Comparison of ENCODE assay signal across 8 cellular contexts in the genomic region with DNA sequence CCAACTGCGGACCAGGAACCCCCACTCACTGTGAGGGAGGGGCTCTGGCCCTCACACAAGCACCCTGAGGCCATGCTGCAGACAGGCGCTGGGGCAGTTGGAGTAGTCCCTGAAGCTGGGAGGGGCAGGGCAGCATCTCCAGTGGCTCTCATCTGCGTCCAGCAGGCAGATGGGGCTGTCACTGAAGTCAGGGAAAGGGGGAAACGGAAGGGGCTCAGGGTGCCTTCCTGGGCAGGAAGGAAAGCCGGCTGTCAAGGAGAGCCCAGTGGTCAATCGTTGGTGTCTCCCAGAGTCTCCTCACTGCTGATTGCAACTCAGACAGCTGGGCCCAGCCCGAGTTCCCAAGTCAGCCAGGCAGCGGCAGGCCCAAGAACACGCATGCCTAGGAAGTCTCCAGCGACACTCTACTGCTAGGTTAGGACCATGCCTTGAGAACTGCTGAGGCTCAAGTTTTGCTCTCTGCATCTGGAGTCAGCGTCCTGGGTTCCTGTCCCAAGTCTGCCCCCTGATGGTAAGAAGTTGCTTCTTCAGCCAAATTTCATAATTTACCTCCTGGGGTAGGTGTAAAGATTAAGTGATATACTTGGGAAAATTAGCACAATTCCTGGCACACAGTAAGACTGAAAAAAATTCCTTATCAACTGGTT.
DNase-seq lines count a peak whose midpoint lies in the region; ATAC-seq lines count a peak whose summit lies in the region.

No MANE protein-coding gene starts in this region.

- ATAC-seq in GM18511 (IDR thresholded peaks at IDR 0.05; ENCODE audit: unreplicated experiment), result peak; percentile 73
- peak; percentile 72 for ATAC-seq in HG03196 (IDR thresholded peaks at IDR 0.05; ENCODE audit: unreplicated experiment)

- DNase-seq in AG08395 (ENCODE audit: low spot score), result peak; percentile 93
- DNase-seq in NCI-H748 (lab: John Stamatoyannopoulos, UW; ENCODE audit: unreplicated experiment), result peak; percentile 47
- peak; percentile 35 to 42 for DNase-seq in activated CD4-positive, alpha-beta T cell treated with anti-CD3 and anti-CD28 coated beads, Interleukin-2, amount 50 U/mL, for 4 hours
- DNase-seq in effector CD8-positive, alpha-beta T cell (lab: John Stamatoyannopoulos, UW), result peak; percentile 31
- peak; percentile 90 for DNase-seq in medulla oblongata (ENCODE audit: extremely low spot score)
- peak; percentile 60 for DNase-seq in stimulated activated CD8-positive, alpha-beta memory T cell treated with anti-CD3 and anti-CD28 coated beads, Interleukin-4, amount 100 ng/mL, for 48 hours

Comparison
In these comparisons a context has a peak if more than half of its experiments do, and no peak if none do; other contexts are left out.
1. Peak in every context shown above with its lines: DNase-seq and ATAC-seq.
2. DNase-seq: peak in every context shown above with its lines; median percentile 93 in AG08395; 90 in medulla oblongata; 60 in stimulated activated CD8-positive, alpha-beta memory T cell treated with anti-CD3 and anti-CD28 coated beads, Interleukin-4, amount 100 ng/mL, for 48 hours; 47 in NCI-H748; 38 in activated CD4-positive, alpha-beta T cell treated with anti-CD3 and anti-CD28 coated beads, Interleukin-2, amount 50 U/mL, for 4 hours; 31 in effector CD8-positive, alpha-beta T cell.